In genomic region chr7:4753610-4754432, GRCh38 we compare ENCODE assay signal across 8 cellular contexts. TPM values are rescaled to one million over a fixed set of nuclear protein-coding genes. Genes with fewer than 3 reads are reported as not detected.
DNase-seq lines count a peak whose midpoint lies in the region; ATAC-seq and TF ChIP-seq lines count a peak whose summit lies in the region.

No MANE protein-coding gene starts in this region.

- ATAC-seq in GM18858 (IDR thresholded peaks at IDR 0.05; ENCODE audit: unreplicated experiment) = peak; percentile 88
- peak; percentile 78 for ATAC-seq in HG03064 (IDR thresholded peaks at IDR 0.05; ENCODE audit: low read depth, unreplicated experiment)
- peak; percentile 98 for ATAC-seq in mucosa of descending colon

- H3K36me3 ChIP-seq in effector memory CD4-positive, alpha-beta T cell (ENCODE audit: control insufficient read depth, insufficient read depth, low read length) = peaks cover 39% of the 10 kb centered on the region
- peaks cover 11% of the 10 kb centered on the region for H3K36me3 ChIP-seq in mucosa of descending colon (ENCODE audit: low read depth)

- TF ChIP-seq CTCF in AG04450 (IDR thresholded peaks at IDR 0.05; ENCODE audit: low read depth, low read length) (peak; percentile 87), mucosa of descending colon (IDR thresholded peaks at IDR 0.05) (peak; percentile 83)

- peaks cover 8% of the 10 kb centered on the region for H3K4me1 ChIP-seq in effector memory CD4-positive, alpha-beta T cell (ENCODE audit: control insufficient read depth, insufficient read depth, low read length, poor library complexity, severe bottlenecking)
- H3K4me1 ChIP-seq in mucosa of descending colon (ENCODE audit: low read depth) = peaks cover 5% of the 10 kb centered on the region

- H3K4me3 ChIP-seq in AG04450 (ENCODE audit: low read depth, low read length) (no peak overlapping the region), mucosa of descending colon (no peak overlapping the region)
- no peak overlapping the region for H3K4me3 ChIP-seq in effector memory CD4-positive, alpha-beta T cell (ENCODE audit: insufficient read depth, low read depth, low read length, poor library complexity, severe bottlenecking)

- DNase-seq in AG04450 (ENCODE audit: low read depth, low spot score) = no peak
- peak; percentile 60 for DNase-seq in NCI-H510A treated with DMSO at 0.1 percent for 48 hours (lab: John Stamatoyannopoulos, UW)
- DNase-seq in activated CD8-positive, alpha-beta memory T cell treated with anti-CD3 and anti-CD28 coated beads for 24 hours = peak; percentile 94
- peak; percentile 65 to 79 (median 70) for DNase-seq in effector memory CD4-positive, alpha-beta T cell
- peak; percentile 88 to 93 (median 93) for DNase-seq in mucosa of descending colon
- peak; percentile 57 to 79 for DNase-seq in stimulated activated CD8-positive, alpha-beta memory T cell treated with anti-CD3 and anti-CD28 coated beads, Interleukin-4, amount 100 ng/mL, for 4 hours (ENCODE audit: low read depth in 2 of 2, low spot score in 1 of 2)

- POLR2A ChIA-PET in AG04450 (lab: Yijun Ruan, JAX) = no interaction called here

- intact Hi-C loops in mucosa of descending colon (cut with DNase I, micrococcal nuclease) = no loop called here

- H3K9me3 ChIP-seq in AG04450 (ENCODE audit: control insufficient read depth, insufficient read depth, low read length) = no peaks in the 10 kb centered on the region; the same call in 1 of the 2 replicates
- no peaks in the 10 kb centered on the region for H3K9me3 ChIP-seq in effector memory CD4-positive, alpha-beta T cell (ENCODE audit: control insufficient read depth, low read length)
- H3K9me3 ChIP-seq in mucosa of descending colon = no peaks in the 10 kb centered on the region

- no peak overlapping the region for H3K27ac ChIP-seq in AG04450 (ENCODE audit: low read depth, low read length)
- no peak overlapping the region for H3K27ac ChIP-seq in effector memory CD4-positive, alpha-beta T cell (ENCODE audit: insufficient read depth, low read length, poor library complexity, severe bottlenecking)

- no peaks in the 10 kb centered on the region for H3K27me3 ChIP-seq in AG04450 (ENCODE audit: control insufficient read depth, insufficient read depth, low read length)
- H3K27me3 ChIP-seq in effector memory CD4-positive, alpha-beta T cell (replicated peaks; ENCODE audit: control insufficient read depth, insufficient read depth, low read length, poor library complexity, severe bottlenecking) = no peaks in the 10 kb centered on the region

- CTCF ChIA-PET in AG04450 (lab: Charles Lee) = interaction anchor here (0.7 kb wide), 1 partner anchor 22 kb away, joined by 3 read pairs; the partner anchor contains the start of gene AP5Z1

RNA-seq across cellular contexts. Expression of gene AP5Z1, which starts 21.6 kb away (rescaled TPM):
- 12.6 and 18.9 TPM in 2 replicates for polyA plus RNA-seq in AG04450 (2011; rRNA removed)
- 7.6 and 11.1 TPM in 2 replicates for polyA minus RNA-seq in AG04450 (2011; rRNA and poly(A)+ RNA removed)
- total RNA-seq in mucosa of descending colon = 10 to 100 TPM; 39.5 to 47.4 (median 45.2) TPM
